ENCODE assay signal across 1 cellular context in genomic region chr7:130906575-130906974, GRCh38.
TF ChIP-seq lines count a peak whose summit lies in the region.

No MANE protein-coding gene starts in this region.

TF ChIP-seq in A549, 52 proteins besides CTCF, POLR2A, EP300 and RAD21 (continued from another document):
- TF ChIP-seq PBX3 (IDR thresholded peaks at IDR 0.05) (no peak), ATOH8 (CRISPR knock-in tag; IDR thresholded peaks at IDR 0.05; ENCODE audit: low read depth) (no peak), CBX8 (IDR thresholded peaks at IDR 0.05) (no peak), MYC (IDR thresholded peaks at IDR 0.05; ENCODE audit: borderline replicate concordance, low read length) (no peak), FOSL2 (IDR thresholded peaks at IDR 0.05) (no peak), FOSL2 (CRISPR knock-in tag; IDR thresholded peaks at IDR 0.05) (no peak), CBX2 (IDR thresholded peaks at IDR 0.05; ENCODE audit: borderline replicate concordance, low read depth) (no peak), KDM5A (IDR thresholded peaks at IDR 0.05) (no peak), PHF8 (IDR thresholded peaks at IDR 0.05; ENCODE audit: borderline replicate concordance, low read depth) (no peak)
